In the genomic region with DNA sequence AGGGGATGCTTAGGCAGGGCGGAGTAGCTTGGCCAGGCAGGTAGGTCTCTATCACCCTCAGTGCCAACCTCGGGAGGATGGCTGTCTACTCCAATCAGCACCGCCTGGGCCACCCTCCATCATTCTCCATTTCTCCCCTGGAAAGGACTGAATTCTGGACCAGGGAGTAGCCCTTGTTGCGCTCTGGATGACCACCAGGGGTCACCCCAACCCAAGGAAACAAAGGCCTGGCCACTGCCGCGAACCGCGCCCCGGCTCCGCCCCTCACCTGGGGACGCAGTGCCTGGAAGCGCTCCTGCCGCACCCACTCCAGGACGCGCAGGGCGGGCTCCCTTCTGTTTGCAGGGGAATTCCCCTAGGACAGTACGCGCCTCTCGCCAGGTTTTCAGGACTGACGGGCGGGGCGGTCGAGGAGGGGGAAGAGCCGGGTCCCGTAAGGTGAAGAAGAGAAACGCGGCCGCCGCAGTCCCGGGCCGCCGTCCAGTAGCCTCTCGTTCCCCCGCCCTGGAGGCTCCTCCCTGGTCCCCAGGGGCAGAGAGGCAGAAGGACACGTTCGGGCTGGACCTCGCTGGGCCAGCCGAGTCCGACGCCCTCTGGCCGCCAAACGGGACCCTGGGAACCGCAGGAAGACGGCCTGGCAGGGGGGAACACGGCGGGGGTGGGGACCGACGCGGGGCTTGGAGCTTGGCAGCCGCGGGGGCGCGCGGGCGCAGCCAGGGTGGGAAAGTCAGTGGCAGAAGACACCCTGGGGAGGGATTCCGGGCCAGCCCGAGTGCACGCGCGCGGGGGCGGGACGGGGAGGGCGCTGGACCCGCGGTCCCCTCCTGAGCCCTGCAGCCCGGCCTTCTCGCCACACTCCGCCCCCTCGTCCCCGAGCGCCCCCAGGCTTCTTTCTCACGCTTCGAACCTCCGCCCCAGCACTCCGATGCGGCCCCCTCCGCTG, we compare ENCODE assay signal across 8 cellular contexts. TPM values are rescaled to one million over a fixed set of nuclear protein-coding genes. Genes with fewer than 3 reads are reported as not detected.
DNase-seq lines count a peak whose midpoint lies in the region; ATAC-seq and TF ChIP-seq lines count a peak whose summit lies in the region.

No MANE protein-coding gene starts in this region.

- no peak for DNase-seq in BJ (ENCODE audit: low read depth)
- peak; percentile 98 for DNase-seq in HPDE6-E6E7 (ENCODE audit: extremely low spot score)
- peak; percentile 76 for DNase-seq in NOMO-1 treated with DMSO at 0.1 percent for 48 hours (lab: John Stamatoyannopoulos, UW; ENCODE audit: unreplicated experiment)
- peak; percentile 86 for DNase-seq in activated CD8-positive, alpha-beta memory T cell treated with anti-CD3 and anti-CD28 coated beads, Interleukin-2, amount 50 U/mL, for 4 hours
- DNase-seq in epidermal melanocyte (ENCODE audit: insufficient read length, low spot score), result peak; percentile 95
- peak; percentile 74 for DNase-seq in middle frontal gyrus (ENCODE audit: extremely low spot score, low spot score)
- DNase-seq in stimulated activated CD8-positive, alpha-beta memory T cell treated with anti-CD3 and anti-CD28 coated beads, Interleukin-15, amount 100 ng/mL, for 4 hours (ENCODE audit: low read depth in 2 of 2), result peak; percentile 56 to 72

- H3K27me3 ChIP-seq in BJ (ENCODE audit: control insufficient read depth, insufficient read depth, low read length), result peaks cover 26% of the 10 kb centered on the region

- POLR2A ChIA-PET in BJ (lab: Charles Lee), result interaction anchor here (0.6 kb wide), 1 partner anchor 26 kb away, joined by 4 read pairs; no protein-coding TSS in a partner anchor

- TF ChIP-seq CTCF in BJ (IDR thresholded peaks at IDR 0.05; ENCODE audit: insufficient read depth, low read depth, low read length), result peak; percentile 88

- H3K4me3 ChIP-seq in BJ (ENCODE audit: low read depth, low read length), result peak overlapping the region; percentile 36

- peak; percentile 86 for ATAC-seq in GM19372 (IDR thresholded peaks at IDR 0.05; ENCODE audit: low read depth, unreplicated experiment)

- H3K36me3 ChIP-seq in BJ (ENCODE audit: control insufficient read depth, insufficient read depth, low read length), result no peaks in the 10 kb centered on the region

- CTCF ChIA-PET in BJ (lab: Yijun Ruan, JAX), result interaction anchor here (0.7 to 12.6 kb wide), 11 partner anchors 7 to 209 kb away, joined by 3 to 161 read pairs (median 4); a partner anchor contains a TSS

RNA-seq across cellular contexts. Expression of a gene that starts 7.1 kb away (rescaled TPM):
- 0.36 and 0.43 TPM in 2 replicates for polyA plus RNA-seq in BJ (2011; rRNA removed)
- 0.14 and 0.36 TPM in 2 replicates for polyA minus RNA-seq in BJ (2011; rRNA and poly(A)+ RNA removed)

RNA-seq across cellular contexts. Expression of a gene that starts 30.9 kb away (rescaled TPM):
- polyA plus RNA-seq in BJ (2011; rRNA removed), result not detected in 2 replicates
- not detected in 2 replicates for polyA minus RNA-seq in BJ (2011; rRNA and poly(A)+ RNA removed)

RNA-seq across cellular contexts. Expression of a gene that starts 58.8 kb away (rescaled TPM):
- polyA plus RNA-seq in BJ (2011; rRNA removed), result not detected in 2 replicates
- not detected in 2 replicates for polyA minus RNA-seq in BJ (2011; rRNA and poly(A)+ RNA removed)
